ENCODE assay signal across 1 cellular context in the genomic region with DNA sequence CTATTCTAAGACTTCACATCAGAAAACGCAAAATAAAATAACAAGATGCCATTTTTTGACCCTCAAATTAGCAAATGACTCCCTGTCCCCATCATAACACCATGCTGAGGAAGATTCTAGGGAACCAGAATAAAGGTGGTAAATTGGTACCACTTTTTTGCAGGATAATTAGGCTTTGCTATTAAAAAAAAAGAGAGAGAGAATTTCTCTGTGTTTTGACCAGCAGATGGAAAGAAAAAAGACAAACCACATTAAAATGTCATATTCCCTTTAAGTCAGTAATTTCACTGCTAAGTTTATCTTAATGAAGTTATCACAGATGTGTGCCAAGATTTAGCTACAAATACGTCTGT.
TF ChIP-seq lines count a peak whose summit lies in the region.

No MANE protein-coding gene starts in this region.

TF ChIP-seq in neural cell, 6 proteins besides CTCF, POLR2A, EP300 and RAD21 (continued from another document):
- TF ChIP-seq, protein P1, sequence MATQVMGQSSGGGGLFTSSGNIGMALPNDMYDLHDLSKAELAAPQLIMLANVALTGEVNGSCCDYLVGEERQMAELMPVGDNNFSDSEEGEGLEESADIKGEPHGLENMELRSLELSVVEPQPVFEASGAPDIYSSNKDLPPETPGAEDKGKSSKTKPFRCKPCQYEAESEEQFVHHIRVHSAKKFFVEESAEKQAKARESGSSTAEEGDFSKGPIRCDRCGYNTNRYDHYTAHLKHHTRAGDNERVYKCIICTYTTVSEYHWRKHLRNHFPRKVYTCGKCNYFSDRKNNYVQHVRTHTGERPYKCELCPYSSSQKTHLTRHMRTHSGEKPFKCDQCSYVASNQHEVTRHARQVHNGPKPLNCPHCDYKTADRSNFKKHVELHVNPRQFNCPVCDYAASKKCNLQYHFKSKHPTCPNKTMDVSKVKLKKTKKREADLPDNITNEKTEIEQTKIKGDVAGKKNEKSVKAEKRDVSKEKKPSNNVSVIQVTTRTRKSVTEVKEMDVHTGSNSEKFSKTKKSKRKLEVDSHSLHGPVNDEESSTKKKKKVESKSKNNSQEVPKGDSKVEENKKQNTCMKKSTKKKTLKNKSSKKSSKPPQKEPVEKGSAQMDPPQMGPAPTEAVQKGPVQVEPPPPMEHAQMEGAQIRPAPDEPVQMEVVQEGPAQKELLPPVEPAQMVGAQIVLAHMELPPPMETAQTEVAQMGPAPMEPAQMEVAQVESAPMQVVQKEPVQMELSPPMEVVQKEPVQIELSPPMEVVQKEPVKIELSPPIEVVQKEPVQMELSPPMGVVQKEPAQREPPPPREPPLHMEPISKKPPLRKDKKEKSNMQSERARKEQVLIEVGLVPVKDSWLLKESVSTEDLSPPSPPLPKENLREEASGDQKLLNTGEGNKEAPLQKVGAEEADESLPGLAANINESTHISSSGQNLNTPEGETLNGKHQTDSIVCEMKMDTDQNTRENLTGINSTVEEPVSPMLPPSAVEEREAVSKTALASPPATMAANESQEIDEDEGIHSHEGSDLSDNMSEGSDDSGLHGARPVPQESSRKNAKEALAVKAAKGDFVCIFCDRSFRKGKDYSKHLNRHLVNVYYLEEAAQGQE (IDR thresholded peaks at IDR 0.05; ENCODE audit: borderline replicate concordance) = no peak
